ENCODE assay signal across 20 cellular contexts in genomic region chr2:55782528-55783173, GRCh38.
DNase-seq lines count a peak whose midpoint lies in the region; ATAC-seq, FAIRE-seq and TF ChIP-seq lines count a peak whose summit lies in the region.
"Had no signal": no experiment of that assay in that cellular context is flagged by ENCODE, and none has a peak within 500 bp of the region (broad histone marks: within the 10 kb centered on the region; RNA-seq: fewer than 3 reads in every experiment).

No MANE protein-coding gene starts in this region.

- POLR2A ChIA-PET in K562 (lab: Yijun Ruan, JAX): no interaction called here

- ATAC-seq in HG03354 (IDR thresholded peaks at IDR 0.05; ENCODE audit: poor library complexity, severe bottlenecking, unreplicated experiment) (peak; percentile 42), K562 (peak; percentile 23; the same call in 1 of the 3 replicates)
- ATAC-seq: Right ventricle myocardium inferior had no signal

- no peaks in the 10 kb centered on the region for H3K9me3 ChIP-seq in breast epithelium
- no peaks in the 10 kb centered on the region for H3K9me3 ChIP-seq in mammary epithelial cell (replicated peaks; ENCODE audit: insufficient read depth, low read length)
- no peaks in the 10 kb centered on the region for H3K9me3 ChIP-seq in K562 (replicated peaks; ENCODE audit: control insufficient read depth, insufficient read depth, low read depth, low read length)

- H3K4me3 ChIP-seq in breast epithelium (no peak overlapping the region), mammary epithelial cell (replicated peaks in 1 of 3; ENCODE audit: insufficient read depth in 1 of 3, low read depth in 2 of 3, low read length in 3 of 3) (no peak overlapping the region), K562 (no peak overlapping the region)
- H3K4me3 ChIP-seq: GM23248 had no signal

- 56% methylated on average over 4 of the region's 4 CpGs for WGBS in mammary epithelial cell (ENCODE audit: low coverage, missing lambda C conversion rate)
- WGBS in K562 (ENCODE audit: insufficient coverage, low coverage, missing lambda C conversion rate): 2% methylated on average over 3 of the region's 4 CpGs

- intact Hi-C loops in breast epithelium (cut with DNase I; ENCODE audit: low total_unique reads) (no loop called here), mammary epithelial cell (cut with micrococcal nuclease) (no loop called here), K562 (cut with micrococcal nuclease) (no loop called here)

- TF ChIP-seq CTCF in breast epithelium (IDR thresholded peaks at IDR 0.05) (no peak), mammary epithelial cell (conservative IDR thresholded peaks at IDR 0.05 in 1 of 2, IDR thresholded peaks at IDR 0.05 in 1 of 2; ENCODE audit: extremely low read depth in 1 of 2, insufficient read depth in 1 of 2, low read depth in 1 of 2, low read length in 2 of 2) (no peak), K562 (IDR thresholded peaks at IDR 0.05 in 2 of 3, conservative IDR thresholded peaks at IDR 0.05 in 1 of 3; ENCODE audit: insufficient read depth in 2 of 3, low read depth in 1 of 3, low read length in 3 of 3) (no peak)

- no peak for DNase-seq in breast epithelium (ENCODE audit: low spot score in 2 of 2)
- DNase-seq in mammary epithelial cell: no peak
- peak in 2 of 4 experiments; percentile 8 to 17 for DNase-seq in K562 (ENCODE audit: extremely low read depth in 1 of 4, low spot score in 3 of 4)
- no peak for DNase-seq in HK-2 (ENCODE audit: unreplicated experiment)
- DNase-seq in NCI-H2081 (lab: John Stamatoyannopoulos, UW): no peak
- no peak for DNase-seq in activated gamma-delta T cell (lab: John Stamatoyannopoulos, UW)
- no peak for DNase-seq in mesenteric fat pad (ENCODE audit: low spot score)
- DNase-seq: C1 segment of cervical spinal cord, DMS 273 treated with DMSO at 0.1 percent for 48 hours, GDM1, GM23248, KG1, NCI-H146, NCI-H2081 treated with DMSO at 0.1 percent for 48 hours, NCI-H524 treated with DMSO at 0.1 percent for 48 hours had no signal

- in situ Hi-C loops in mammary epithelial cell (cut with MboI; ENCODE audit: low sequenced_read_pairs in 2 of 2): no loop called here
- in situ Hi-C loops in K562 (cut with MboI): loop anchor here (10.0 kb wide), 1 partner anchor 172 kb away; no protein-coding TSS in a partner anchor

- no peak for TF ChIP-seq RAD21 in K562 (CRISPR knock-in tag; conservative IDR thresholded peaks at IDR 0.05 in 1 of 2, IDR thresholded peaks at IDR 0.05 in 1 of 2)

- H3K4me2 ChIP-seq in mammary epithelial cell (ENCODE audit: insufficient read depth, low read depth, low read length) (no peak overlapping the region), K562 (ENCODE audit: insufficient read depth, low read length) (no peak overlapping the region)

- no peak overlapping the region for H2AFZ ChIP-seq in mammary epithelial cell (ENCODE audit: low read depth, low read length)
- H2AFZ ChIP-seq in K562 (ENCODE audit: low read depth, low read length): no peak overlapping the region
- H2AFZ ChIP-seq: GM23248 had no signal

- H3K79me2 ChIP-seq in mammary epithelial cell (ENCODE audit: insufficient read depth, low read length) (no peaks in the 10 kb centered on the region), K562 (ENCODE audit: control insufficient read depth, insufficient read depth, low read length) (no peaks in the 10 kb centered on the region)

- no peaks in the 10 kb centered on the region for H3K36me3 ChIP-seq in breast epithelium
- H3K36me3 ChIP-seq in mammary epithelial cell (ENCODE audit: insufficient read depth, low read length): no peaks in the 10 kb centered on the region
- H3K36me3 ChIP-seq in K562 (ENCODE audit: control insufficient read depth, insufficient read depth, low read length): no peaks in the 10 kb centered on the region

- FAIRE-seq in K562 (lab: Jason Lieb, UNC): no peak
- FAIRE-seq: GM12891, GM19239 had no signal

- no peak for TF ChIP-seq EP300 in K562 (IDR thresholded peaks at IDR 0.05; ENCODE audit: low read length)

- no peaks in the 10 kb centered on the region for H4K20me1 ChIP-seq in mammary epithelial cell (ENCODE audit: insufficient read depth, low read length)
- no peaks in the 10 kb centered on the region for H4K20me1 ChIP-seq in K562 (replicated peaks; ENCODE audit: control insufficient read depth, insufficient read depth, low read length)

- TF ChIP-seq POLR2A in breast epithelium (IDR thresholded peaks at IDR 0.05) (no peak), K562 (conservative IDR thresholded peaks at IDR 0.05) (no peak)

- BruUV-seq in mammary epithelial cell (replicated peaks; lab: Mats Ljungman, UMichigan) (no TSS peak), K562 (replicated peaks; lab: Mats Ljungman, UMichigan) (no TSS peak)

- no peaks in the 10 kb centered on the region for H3K27me3 ChIP-seq in breast epithelium
- no peaks in the 10 kb centered on the region for H3K27me3 ChIP-seq in mammary epithelial cell (ENCODE audit: insufficient read depth, low read length)
- no peaks in the 10 kb centered on the region for H3K27me3 ChIP-seq in K562 (ENCODE audit: control insufficient read depth in 2 of 2, insufficient read depth in 2 of 2, low read length in 2 of 2)

- H3K9ac ChIP-seq in mammary epithelial cell (ENCODE audit: insufficient read depth, low read length) (no peak overlapping the region), K562 (ENCODE audit: insufficient read depth in 1 of 2, low read depth in 2 of 2, low read length in 2 of 2) (no peak overlapping the region)
- H3K9ac ChIP-seq: GM23248 had no signal

- dilution Hi-C loops in mammary epithelial cell (cut with HindIII; ENCODE audit: low sequenced_read_pairs): no loop called here

- no peaks in the 10 kb centered on the region for H3K9me1 ChIP-seq in K562 (ENCODE audit: control insufficient read depth, insufficient read depth, low read length)

- H3K4me1 ChIP-seq in breast epithelium (no peaks in the 10 kb centered on the region), mammary epithelial cell (ENCODE audit: insufficient read depth, low read length) (peaks cover 19% of the 10 kb centered on the region), K562 (replicated peaks in 1 of 2; ENCODE audit: control insufficient read depth in 2 of 2, insufficient read depth in 2 of 2, low read length in 2 of 2) (no peaks in the 10 kb centered on the region; a peak in 2 of 5 replicates)

- H3K27ac ChIP-seq in breast epithelium: peak overlapping the region; percentile 25 to 58
- no peak overlapping the region for H3K27ac ChIP-seq in mammary epithelial cell (ENCODE audit: insufficient read depth, low read depth, low read length)
- no peak overlapping the region for H3K27ac ChIP-seq in K562 (ENCODE audit: extremely low read depth, low read depth, low read length)
- H3K27ac ChIP-seq: 22Rv1, GM23248 had no signal

- CTCF ChIA-PET in mammary epithelial cell (lab: Charles Lee; ENCODE audit: low non-redundant PET) (no interaction called here), K562 (lab: Yijun Ruan, JAX; ENCODE audit: low intra/inter-chr PET ratio) (no interaction called here)

TF ChIP-seq in K562, 482 proteins besides CTCF, POLR2A, EP300 and RAD21 (continues in another document):
- TF ChIP-seq, protein P1, sequence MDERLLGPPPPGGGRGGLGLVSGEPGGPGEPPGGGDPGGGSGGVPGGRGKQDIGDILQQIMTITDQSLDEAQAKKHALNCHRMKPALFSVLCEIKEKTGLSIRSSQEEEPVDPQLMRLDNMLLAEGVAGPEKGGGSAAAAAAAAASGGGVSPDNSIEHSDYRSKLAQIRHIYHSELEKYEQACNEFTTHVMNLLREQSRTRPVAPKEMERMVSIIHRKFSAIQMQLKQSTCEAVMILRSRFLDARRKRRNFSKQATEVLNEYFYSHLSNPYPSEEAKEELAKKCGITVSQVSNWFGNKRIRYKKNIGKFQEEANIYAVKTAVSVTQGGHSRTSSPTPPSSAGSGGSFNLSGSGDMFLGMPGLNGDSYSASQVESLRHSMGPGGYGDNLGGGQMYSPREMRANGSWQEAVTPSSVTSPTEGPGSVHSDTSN (CRISPR knock-in tag; IDR thresholded peaks at IDR 0.05; ENCODE audit: low read depth): no peak
- TF ChIP-seq, protein P1 (tag; conservative IDR thresholded peaks at IDR 0.05; ENCODE audit: low read depth): peak; percentile 73
- no peak for TF ChIP-seq OTX1 (CRISPR knock-in tag; IDR thresholded peaks at IDR 0.05)
- TF ChIP-seq ZNF551 (CRISPR knock-in tag; IDR thresholded peaks at IDR 0.05): no peak
- TF ChIP-seq MEIS2 (IDR thresholded peaks at IDR 0.05; ENCODE audit: partially characterized antibody): peak; percentile 44
- peak; percentile 5; the same call in 1 of the 2 replicates for TF ChIP-seq NFIC (IDR thresholded peaks at IDR 0.05)
- TF ChIP-seq, protein P2, sequence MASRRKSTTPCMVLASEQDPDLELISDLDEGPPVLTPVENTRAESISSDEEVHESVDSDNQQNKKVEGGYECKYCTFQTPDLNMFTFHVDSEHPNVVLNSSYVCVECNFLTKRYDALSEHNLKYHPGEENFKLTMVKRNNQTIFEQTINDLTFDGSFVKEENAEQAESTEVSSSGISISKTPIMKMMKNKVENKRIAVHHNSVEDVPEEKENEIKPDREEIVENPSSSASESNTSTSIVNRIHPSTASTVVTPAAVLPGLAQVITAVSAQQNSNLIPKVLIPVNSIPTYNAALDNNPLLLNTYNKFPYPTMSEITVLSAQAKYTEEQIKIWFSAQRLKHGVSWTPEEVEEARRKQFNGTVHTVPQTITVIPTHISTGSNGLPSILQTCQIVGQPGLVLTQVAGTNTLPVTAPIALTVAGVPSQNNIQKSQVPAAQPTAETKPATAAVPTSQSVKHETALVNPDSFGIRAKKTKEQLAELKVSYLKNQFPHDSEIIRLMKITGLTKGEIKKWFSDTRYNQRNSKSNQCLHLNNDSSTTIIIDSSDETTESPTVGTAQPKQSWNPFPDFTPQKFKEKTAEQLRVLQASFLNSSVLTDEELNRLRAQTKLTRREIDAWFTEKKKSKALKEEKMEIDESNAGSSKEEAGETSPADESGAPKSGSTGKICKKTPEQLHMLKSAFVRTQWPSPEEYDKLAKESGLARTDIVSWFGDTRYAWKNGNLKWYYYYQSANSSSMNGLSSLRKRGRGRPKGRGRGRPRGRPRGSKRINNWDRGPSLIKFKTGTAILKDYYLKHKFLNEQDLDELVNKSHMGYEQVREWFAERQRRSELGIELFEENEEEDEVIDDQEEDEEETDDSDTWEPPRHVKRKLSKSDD (conservative IDR thresholded peaks at IDR 0.05; ENCODE audit: low read length): no peak
- TF ChIP-seq ZNF778 (CRISPR knock-in tag; IDR thresholded peaks at IDR 0.05): no peak
- TF ChIP-seq PCBP1 (IDR thresholded peaks at IDR 0.05; ENCODE audit: low read depth, low read length, poor library complexity, severe bottlenecking): no peak
- 0 out of 2 replicates have a peak, but pooled peaks have one; percentile 8 for TF ChIP-seq TCF3 (CRISPR knock-in tag; IDR thresholded peaks at IDR 0.05)

Comparison
In these comparisons a context has a peak if more than half of its experiments do, and no peak if none do; other contexts are left out.
1. H3K27ac ChIP-seq: peak in breast epithelium (2 of 2); none in mammary epithelial cell (single experiment) and K562 (single experiment).